20 cellular contexts compared by ENCODE assay signal in genomic region chr3:197603317-197603933, GRCh38. TPM values are rescaled to one million over a fixed set of nuclear protein-coding genes. Genes with fewer than 3 reads are reported as not detected.
DNase-seq lines count a peak whose midpoint lies in the region; ATAC-seq and TF ChIP-seq lines count a peak whose summit lies in the region.
"Had no signal": no experiment of that assay in that cellular context is flagged by ENCODE, and none has a peak within 500 bp of the region (broad histone marks: within the 10 kb centered on the region; RNA-seq: fewer than 3 reads in every experiment).

No MANE protein-coding gene starts in this region.

- H3K4me3 Mint-ChIP-seq in CD4-positive, alpha-beta memory T cell, result no peak overlapping the region
- H3K4me3 Mint-ChIP-seq in endothelial cell (ENCODE audit: unreplicated experiment) (peak overlapping the region; percentile 72), neural crest cell (no peak overlapping the region)

- H3K4me3 ChIP-seq in BLaER1, result no peak overlapping the region
- H3K4me3 ChIP-seq in CD4-positive, alpha-beta memory T cell (ENCODE audit: low read length in 2 of 2), result no peak overlapping the region
- H3K4me3 ChIP-seq in aorta (ENCODE audit: low read length in 2 of 2), result no peak overlapping the region
- H3K4me3 ChIP-seq: Peyer's patch, SJCRH30 had no signal

- no peak overlapping the region for H3K4me2 ChIP-seq in BLaER1

- 91 to 92% methylated on average over 15 of the region's 15 CpGs for WGBS in aorta, 2 donors

- CTCF ChIA-PET in CD4-positive, alpha-beta memory T cell (lab: Charles Lee; ENCODE audit: partially characterized antibody), result no interaction called here

- POLR2A ChIA-PET in CD4-positive, alpha-beta memory T cell (lab: Charles Lee; ENCODE audit: partially characterized antibody), result no interaction called here

- H3K27me3 Mint-ChIP-seq in CD4-positive, alpha-beta memory T cell, result no peaks in the 10 kb centered on the region
- H3K27me3 Mint-ChIP-seq in endothelial cell (ENCODE audit: unreplicated experiment), result peaks cover 1% of the 10 kb centered on the region
- H3K27me3 Mint-ChIP-seq in neural crest cell (ENCODE audit: low read depth), result no peaks in the 10 kb centered on the region

- no peak for DNase-seq in CD4-positive, alpha-beta memory T cell
- DNase-seq in endothelial cell (ENCODE audit: low spot score) (no peak), neural crest cell (ENCODE audit: low read depth, low spot score) (no peak), 8988T (no peak), NCI-H1930 (lab: John Stamatoyannopoulos, UW) (no peak), aorta (no peak)
- DNase-seq: ACHN, C1 segment of cervical spinal cord, DMS53, GDM1, IMR-90, NCI-H1105, NCI-H146, NCI-H2029 treated with DMSO at 0.1 percent for 48 hours, NCI-H345, NCI-H524 treated with DMSO at 0.1 percent for 48 hours, NCI-H82, Peyer's patch, SJCRH30 had no signal

- TF ChIP-seq CTCF in endothelial cell (IDR thresholded peaks at IDR 0.05; ENCODE audit: unreplicated experiment) (no peak), neural crest cell (conservative IDR thresholded peaks at IDR 0.05) (no peak)

- peaks cover 51% of the 10 kb centered on the region for H3K36me3 ChIP-seq in BLaER1
- H3K36me3 ChIP-seq in CD4-positive, alpha-beta memory T cell (ENCODE audit: insufficient read depth, low read length), result peaks cover 18% of the 10 kb centered on the region
- peaks cover 2 to 5% of the 10 kb centered on the region in 2 donors for H3K36me3 ChIP-seq in aorta (ENCODE audit: control insufficient read depth in 1 of 2, insufficient read depth in 2 of 2, low read length in 1 of 2)

- H3K9me3 Mint-ChIP-seq in CD4-positive, alpha-beta memory T cell, result no peaks in the 10 kb centered on the region
- no peaks in the 10 kb centered on the region for H3K9me3 Mint-ChIP-seq in endothelial cell (ENCODE audit: unreplicated experiment)
- no peaks in the 10 kb centered on the region for H3K9me3 Mint-ChIP-seq in neural crest cell

- peak overlapping the region in 5 of 7 donors; percentile 7 to 64 (median 24) for H3K27ac Mint-ChIP-seq in CD4-positive, alpha-beta memory T cell
- H3K27ac Mint-ChIP-seq in endothelial cell (ENCODE audit: unreplicated experiment) (no peak overlapping the region), neural crest cell (ENCODE audit: unreplicated experiment) (peak overlapping the region; percentile 44)

- intact Hi-C loops in CD4-positive, alpha-beta memory T cell (cut with micrococcal nuclease), result no loop called here
- intact Hi-C loops in aorta (cut with DNase I), result no loop called here

- no peak overlapping the region for H3K9ac ChIP-seq in BLaER1

- H4K20me1 ChIP-seq in BLaER1, result no peaks in the 10 kb centered on the region

- no peak for ATAC-seq in aorta (ENCODE audit: low FRiP score)

- peaks cover 3 to 9% (median 5%) of the 10 kb centered on the region in 4 donors for H3K4me1 Mint-ChIP-seq in CD4-positive, alpha-beta memory T cell
- H3K4me1 Mint-ChIP-seq in endothelial cell (ENCODE audit: unreplicated experiment) (no peaks in the 10 kb centered on the region), neural crest cell (peaks cover 8% of the 10 kb centered on the region)

- H3K27ac ChIP-seq in BLaER1 (0 out of 2 replicates have a peak overlapping the region, but pooled peaks have one; percentile 4), aorta (ENCODE audit: low read depth in 1 of 2, low read length in 2 of 2) (no peak overlapping the region)
- no peak overlapping the region for H3K27ac ChIP-seq in CD4-positive, alpha-beta memory T cell (ENCODE audit: low read depth, low read length)
- H3K27ac ChIP-seq: Peyer's patch, SJCRH30 had no signal

- H3K36me3 Mint-ChIP-seq in CD4-positive, alpha-beta memory T cell, result peaks cover 11 to 14% of the 10 kb centered on the region in 2 donors
- H3K36me3 Mint-ChIP-seq in endothelial cell (ENCODE audit: low read depth, unreplicated experiment) (peaks cover 49% of the 10 kb centered on the region), neural crest cell (ENCODE audit: low read depth) (peaks cover 44% of the 10 kb centered on the region)

- H3K27me3 ChIP-seq in BLaER1 (no peaks in the 10 kb centered on the region), aorta (ENCODE audit: control insufficient read depth in 1 of 2, insufficient read depth in 2 of 2, low read length in 1 of 2) (no peaks in the 10 kb centered on the region)
- no peaks in the 10 kb centered on the region for H3K27me3 ChIP-seq in CD4-positive, alpha-beta memory T cell (ENCODE audit: insufficient read depth, low read length)
- H3K27me3 ChIP-seq: Peyer's patch, SJCRH30 had no signal

- peaks cover 27% of the 10 kb centered on the region for H3K4me1 ChIP-seq in BLaER1
- no peaks in the 10 kb centered on the region for H3K4me1 ChIP-seq in CD4-positive, alpha-beta memory T cell (ENCODE audit: insufficient read depth, low read length)
- no peaks in the 10 kb centered on the region for H3K4me1 ChIP-seq in aorta (ENCODE audit: control insufficient read depth in 1 of 2, insufficient read depth in 2 of 2, low read length in 2 of 2)

- H3K9me3 ChIP-seq in BLaER1 (peaks cover 15% of the 10 kb centered on the region), aorta (ENCODE audit: control insufficient read depth, low read length) (no peaks in the 10 kb centered on the region)
- no peaks in the 10 kb centered on the region for H3K9me3 ChIP-seq in CD4-positive, alpha-beta memory T cell (ENCODE audit: control insufficient read depth in 1 of 2, low read length in 2 of 2)
- H3K9me3 ChIP-seq: Peyer's patch, SJCRH30 had no signal

RNA-seq across cellular contexts. Expression of gene BDH1, which starts 47.7 kb away (rescaled TPM):
- total RNA-seq in CD4-positive, alpha-beta memory T cell, result 10 to 100 TPM; 60.9 to 61.1 TPM
- 10 to 100 TPM; 22.3 to 25.2 TPM for polyA plus RNA-seq in CD4-positive, alpha-beta memory T cell
- total RNA-seq in endothelial cell (ENCODE audit: unreplicated experiment), result 4.7 TPM
- total RNA-seq in neural crest cell, result 28.7 and 32.2 TPM in 2 replicates
- 1 to 10 TPM; 3.5 to 5.6 TPM for total RNA-seq in aorta
- polyA plus RNA-seq in aorta, result 10 to 100 TPM in 1 of 2 donors, 1 to 10 TPM in 1; 7.6 to 17.8 TPM
